In genomic region chr3:158562674-158563073, GRCh38 we compare ENCODE assay signal across 23 cellular contexts. TPM values are rescaled to one million over a fixed set of nuclear protein-coding genes. Genes with fewer than 3 reads are reported as not detected.
A peak's percentile ranks its signal among the peaks of the same experiment; 100 is the strongest.
DNase-seq lines count a peak whose midpoint lies in the region; ATAC-seq and TF ChIP-seq lines count a peak whose summit lies in the region.
"Had no signal": no experiment of that assay in that cellular context is flagged by ENCODE, and none has a peak within 500 bp of the region (broad histone marks: within the 10 kb centered on the region; RNA-seq: fewer than 3 reads in every experiment).

No MANE protein-coding gene starts in this region.

- H3K18ac ChIP-seq in mesendoderm (ENCODE audit: low read length): no peak overlapping the region

- H3K79me2 ChIP-seq in mesendoderm (ENCODE audit: control insufficient read depth, insufficient read depth, low read length): no peaks in the 10 kb centered on the region

- no peak overlapping the region for H3K56ac ChIP-seq in mesendoderm (ENCODE audit: low read length)

- H4K8ac ChIP-seq in mesendoderm (ENCODE audit: low read depth, low read length): peak overlapping the region; percentile 56

- no peaks in the 10 kb centered on the region for H3K79me1 ChIP-seq in mesendoderm (ENCODE audit: low read length)

- H2BK5ac ChIP-seq in mesendoderm (ENCODE audit: low read length): no peak overlapping the region

- no peak for TF ChIP-seq POLR2A in heart left ventricle (IDR thresholded peaks at IDR 0.05)

- H3K4me2 ChIP-seq in mesendoderm (ENCODE audit: low read length): no peak overlapping the region
- H3K4me2 ChIP-seq: A549; BLaER1 treated with 17β-estradiol and CSF1 and Interleukin-3, amounts not matched to agents 10 nM and 100 nM had no signal

- no peak overlapping the region for H4K5ac ChIP-seq in mesendoderm (ENCODE audit: low read length)

- no peak for DNase-seq in Right ventricle myocardium superior
- no peak for DNase-seq in cardiac septum (ENCODE audit: low spot score)
- no peak for DNase-seq in heart left ventricle
- DNase-seq in left ventricle myocardium superior: no peak
- DNase-seq in mesendoderm: no peak
- no peak for DNase-seq in NCI-H128 (lab: John Stamatoyannopoulos, UW; ENCODE audit: unreplicated experiment)
- DNase-seq: 8988T; ACHN; AML-193; BE2C; CD4-positive, alpha-beta T cell; CD8-positive, alpha-beta memory T cell; DMS 273 treated with DMSO at 0.1 percent for 48 hours; DMS79; EL; GDM1; GM23248; H7; HCEC 1CT had no signal

- no peak overlapping the region for H2AK5ac ChIP-seq in mesendoderm (ENCODE audit: low read length)

- no peak overlapping the region for H3K4ac ChIP-seq in mesendoderm (ENCODE audit: low read depth, low read length)

- TF ChIP-seq CTCF in heart left ventricle (IDR thresholded peaks at IDR 0.05): no peak

- H3K23ac ChIP-seq in mesendoderm (ENCODE audit: low read length): no peak overlapping the region

- H2BK15ac ChIP-seq in mesendoderm (replicated peaks; ENCODE audit: low read depth): no peak overlapping the region

- H3K27me3 ChIP-seq in heart left ventricle: no peaks in the 10 kb centered on the region
- no peaks in the 10 kb centered on the region for H3K27me3 ChIP-seq in mesendoderm (ENCODE audit: insufficient read depth, low read length, poor library complexity)
- H3K27me3 ChIP-seq: BE2C; BLaER1 treated with 17β-estradiol and CSF1 and Interleukin-3, amounts not matched to agents 10 nM and 100 nM had no signal

- H3K27ac ChIP-seq in heart left ventricle: peak overlapping the region in 8 of 12 donors; percentile 25 to 73 (median 42)
- H3K27ac ChIP-seq in mesendoderm (ENCODE audit: low read depth, low read length): no peak overlapping the region
- H3K27ac ChIP-seq: A549; BLaER1 treated with 17β-estradiol and CSF1 and Interleukin-3, amounts not matched to agents 10 nM and 100 nM; GM23248 had no signal

- no peaks in the 10 kb centered on the region for H3K36me3 ChIP-seq in heart left ventricle
- H3K36me3 ChIP-seq in mesendoderm (ENCODE audit: control insufficient read depth, insufficient read depth, low read length): no peaks in the 10 kb centered on the region
- H3K36me3 ChIP-seq: BE2C; BLaER1 treated with 17β-estradiol and CSF1 and Interleukin-3, amounts not matched to agents 10 nM and 100 nM had no signal

- no peak overlapping the region for H3K4me3 ChIP-seq in heart left ventricle
- H3K4me3 ChIP-seq in mesendoderm (ENCODE audit: low read length): no peak overlapping the region
- H3K4me3 ChIP-seq: A549; BLaER1 treated with 17β-estradiol and CSF1 and Interleukin-3, amounts not matched to agents 10 nM and 100 nM; GM12878; GM23248 had no signal

- intact Hi-C loops in Right ventricle myocardium superior (cut with DNase I): no loop called here
- intact Hi-C loops in cardiac septum (cut with DNase I): no loop called here
- intact Hi-C loops in heart left ventricle (cut with DNase I): no loop called here
- intact Hi-C loops in left ventricle myocardium superior (cut with micrococcal nuclease): no loop called here

- WGBS in heart left ventricle, 4 donors: 49 to 73% (median 60%) methylated on average over 5 of the region's 5 CpGs
- no CpG with 5 or more reads among the region's 5 CpGs for WGBS in mesendoderm (ENCODE audit: extremely low coverage, insufficient coverage, low lambda C conversion rate)

- peaks cover 0 to 4% (median 0%) of the 10 kb centered on the region in 12 donors for H3K9me3 ChIP-seq in heart left ventricle
- H3K9me3 ChIP-seq: A549 had no signal

- ATAC-seq in Right ventricle myocardium superior (ENCODE audit: poor library complexity): peak; percentile 17
- peak in 2 of 4 donors; percentile 11 to 51 for ATAC-seq in heart left ventricle
- peak; percentile 43 for ATAC-seq in left ventricle myocardium superior
- no peak for ATAC-seq in HG02840 (IDR thresholded peaks at IDR 0.05; ENCODE audit: low FRiP score, unreplicated experiment)
- ATAC-seq: A549, GM12878 had no signal

- no peak overlapping the region for H3K9ac ChIP-seq in mesendoderm (ENCODE audit: low read length)
- H3K9ac ChIP-seq: BLaER1 treated with 17β-estradiol and CSF1 and Interleukin-3, amounts not matched to agents 10 nM and 100 nM; GM23248 had no signal

- H2BK120ac ChIP-seq in mesendoderm (ENCODE audit: low read depth, low read length): no peak overlapping the region

- H3K4me1 ChIP-seq in heart left ventricle (peaks cover 0 to 16% (median 0%) of the 10 kb centered on the region in 12 donors), mesendoderm (ENCODE audit: control insufficient read depth, low read depth, low read length) (no peaks in the 10 kb centered on the region)
- H3K4me1 ChIP-seq: A549; BE2C; BLaER1 treated with 17β-estradiol and CSF1 and Interleukin-3, amounts not matched to agents 10 nM and 100 nM had no signal

RNA-seq across cellular contexts. Expression of gene MLF1, which starts 8.3 kb away (rescaled TPM):
- total RNA-seq in Right ventricle myocardium superior: 212 TPM
- 79.2 TPM for total RNA-seq in cardiac septum
- 100 to 1,000 TPM in 6 of 9 donors, 10 to 100 TPM in 3; 64.9 to 258 (median 123) TPM for total RNA-seq in heart left ventricle
- polyA plus RNA-seq in heart left ventricle: 10 to 100 TPM; 85.6 to 93.5 TPM
- 234 TPM for total RNA-seq in left ventricle myocardium superior
- 14.7 TPM for polyA plus RNA-seq in mesendoderm (2013, experiment 1 of 2)
- 14.7 TPM for polyA plus RNA-seq in mesendoderm (2013, experiment 2 of 2)
